7 cellular contexts compared by ENCODE assay signal in the genomic region with DNA sequence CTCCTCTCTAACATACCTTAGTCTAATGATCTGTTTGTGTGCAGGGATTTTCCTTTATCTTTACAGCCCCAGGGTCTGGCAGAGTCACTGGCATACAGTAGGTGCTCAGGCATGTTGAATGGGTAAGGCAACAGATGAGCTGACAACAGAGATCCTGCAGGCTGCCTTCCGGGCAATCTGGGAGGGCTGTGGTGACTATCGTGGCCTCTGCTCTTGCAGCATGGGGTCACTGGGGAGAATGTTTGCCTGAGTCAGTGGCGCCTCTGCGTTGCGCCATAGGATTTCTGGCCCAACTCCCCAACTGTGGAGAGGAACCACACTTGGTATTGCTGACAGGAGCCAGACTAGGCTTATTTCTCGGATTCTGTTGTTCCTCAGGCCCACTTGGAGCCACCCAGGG.
A peak's percentile ranks its signal among the peaks of the same experiment; 100 is the strongest.
DNase-seq lines count a peak whose midpoint lies in the region; ATAC-seq, FAIRE-seq and TF ChIP-seq lines count a peak whose summit lies in the region.

No MANE protein-coding gene starts in this region.

- peak; percentile 46 to 60 (median 47) for ATAC-seq in right lobe of liver
- peak in 1 of 2 donors; percentile 67 for ATAC-seq in upper lobe of left lung (ENCODE audit: low FRiP score in 2 of 2)
- ATAC-seq in HG03025 (IDR thresholded peaks at IDR 0.05; ENCODE audit: low FRiP score, unreplicated experiment): no peak
- ATAC-seq in GM19467 (IDR thresholded peaks at IDR 0.05; ENCODE audit: unreplicated experiment): no peak
- no peak for ATAC-seq in HG02623 (IDR thresholded peaks at IDR 0.05; ENCODE audit: unreplicated experiment)

- H3K36me3 ChIP-seq in bronchial epithelial cell (ENCODE audit: control insufficient read depth, insufficient read depth, low read length) (no peaks in the 10 kb centered on the region), right lobe of liver (no peaks in the 10 kb centered on the region), upper lobe of left lung (no peaks in the 10 kb centered on the region)

- H3K27ac ChIP-seq in right lobe of liver: peak overlapping the region in 1 of 3 donors; percentile 29
- H3K27ac ChIP-seq in upper lobe of left lung: peak overlapping the region; percentile 72 to 87 (median 84)

- H3K4me3 ChIP-seq in bronchial epithelial cell (ENCODE audit: low read depth, low read length) (no peak overlapping the region), right lobe of liver (no peak overlapping the region), upper lobe of left lung (no peak overlapping the region)

- FAIRE-seq in bronchial epithelial cell (lab: Jason Lieb, UNC): peak; percentile 89

- DNase-seq in LHCN-M2 (ENCODE audit: low read depth) (peak; percentile 91), bronchial epithelial cell (ENCODE audit: low read depth) (peak; percentile 98), right lobe of liver (peak; percentile 57 to 74 (median 65)), upper lobe of left lung (peak in 1 of 2 donors; percentile 83)

- peak in 1 of 4 donors; percentile 7 for TF ChIP-seq EP300 in upper lobe of left lung (IDR thresholded peaks at IDR 0.05)

- no peaks in the 10 kb centered on the region for H3K4me1 ChIP-seq in right lobe of liver
- peaks cover 18 to 31% (median 24%) of the 10 kb centered on the region in 4 donors for H3K4me1 ChIP-seq in upper lobe of left lung

- H3K9me3 ChIP-seq in right lobe of liver (no peaks in the 10 kb centered on the region), upper lobe of left lung (no peaks in the 10 kb centered on the region)

- TF ChIP-seq POLR2A in right lobe of liver (IDR thresholded peaks at IDR 0.05) (no peak), upper lobe of left lung (IDR thresholded peaks at IDR 0.05) (peak in 1 of 4 donors; percentile 37)

- WGBS in right lobe of liver (ENCODE audit: insufficient coverage, low coverage, low lambda C conversion rate, missing lambda C conversion rate): no CpG with 5 or more reads among the region's 6 CpGs
- WGBS in upper lobe of left lung, 2 donors: 59 to 68% methylated on average over 5 to 6 of the region's 6 CpGs

- no peak for TF ChIP-seq CTCF in bronchial epithelial cell (IDR thresholded peaks at IDR 0.05; ENCODE audit: insufficient read depth, low read length, severe bottlenecking)
- no peak for TF ChIP-seq CTCF in right lobe of liver (IDR thresholded peaks at IDR 0.05)
- TF ChIP-seq CTCF in upper lobe of left lung (IDR thresholded peaks at IDR 0.05): no peak

- H3K27me3 ChIP-seq in bronchial epithelial cell (ENCODE audit: control insufficient read depth, insufficient read depth, low read length) (no peaks in the 10 kb centered on the region), right lobe of liver (no peaks in the 10 kb centered on the region), upper lobe of left lung (no peaks in the 10 kb centered on the region)

- intact Hi-C loops in right lobe of liver (cut with DNase I): no loop called here

Comparison
In these comparisons a context has a peak if more than half of its experiments do, and no peak if none do; other contexts are left out.
1. ATAC-seq: peak in right lobe of liver (4 of 4); none in HG03025 (single experiment), GM19467 (single experiment) and HG02623 (single experiment).